ENCODE assay signal across 1 cellular context in genomic region chr15:77497108-77497737, GRCh38.
TF ChIP-seq lines count a peak whose summit lies in the region.

No MANE protein-coding gene starts in this region.

TF ChIP-seq in H1, 55 proteins besides CTCF, POLR2A, EP300 and RAD21 (continued from another document):
- TF ChIP-seq TCF12 (IDR thresholded peaks at IDR 0.05; ENCODE audit: low read depth, low read length) (no peak), EGR1 (IDR thresholded peaks at IDR 0.05; ENCODE audit: borderline replicate concordance, low read depth, low read length) (no peak), SRF (IDR thresholded peaks at IDR 0.05; ENCODE audit: low read depth, low read length) (no peak), BRCA1 (IDR thresholded peaks at IDR 0.05; ENCODE audit: low read depth, low read length) (no peak), TBP (IDR thresholded peaks at IDR 0.05; ENCODE audit: low read depth, low read length) (no peak), GTF2F1 (IDR thresholded peaks at IDR 0.05; ENCODE audit: borderline replicate concordance, low read depth, low read length) (no peak), JUN (IDR thresholded peaks at IDR 0.05; ENCODE audit: low read depth, low read length) (no peak)
